Comparison of ENCODE assay signal across 9 cellular contexts in the genomic region with DNA sequence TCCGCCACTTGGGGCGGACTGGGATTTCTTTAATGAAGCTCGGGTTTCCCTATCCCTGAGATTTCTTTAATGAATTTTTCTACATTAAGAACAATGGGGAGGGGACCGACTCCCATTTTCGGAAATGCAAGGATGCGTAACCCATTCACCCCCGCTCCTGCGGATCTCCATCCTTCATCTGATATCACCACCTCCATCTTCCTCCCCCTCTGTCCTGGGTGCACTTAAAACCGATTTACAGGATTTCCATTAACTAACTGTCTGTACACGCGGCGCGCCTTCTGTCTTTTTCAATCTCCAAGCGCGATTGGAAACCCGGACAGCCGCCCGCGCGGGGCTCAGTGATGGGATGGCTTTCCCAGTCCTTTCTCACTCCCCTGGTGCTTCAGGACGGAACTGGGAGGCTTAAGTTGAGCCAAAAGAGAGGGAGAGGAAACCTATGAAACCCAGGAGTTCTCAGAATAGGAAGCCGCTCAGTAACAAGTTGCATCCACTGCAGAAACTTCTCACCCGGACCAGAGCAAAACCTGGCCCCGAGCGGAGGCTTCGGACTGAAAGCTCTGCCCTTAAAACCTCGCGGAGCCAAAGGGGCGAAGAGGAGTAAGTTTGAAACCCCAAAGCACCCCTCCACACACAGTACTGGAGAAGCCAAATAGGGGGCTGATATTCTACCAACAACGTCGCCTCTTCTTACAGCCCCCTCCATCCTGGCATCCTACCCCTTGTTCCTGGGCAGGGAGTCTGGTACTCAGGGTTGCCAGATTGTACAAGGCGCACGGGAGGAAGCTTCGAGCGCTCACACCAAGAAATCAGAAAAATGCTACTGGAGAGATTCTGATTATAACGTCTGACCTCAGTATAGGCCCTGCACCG. TPM values are rescaled to one million over a fixed set of nuclear protein-coding genes. Genes with fewer than 3 reads are reported as not detected.
DNase-seq lines count a peak whose midpoint lies in the region; ATAC-seq and TF ChIP-seq lines count a peak whose summit lies in the region.
"Had no signal": no experiment of that assay in that cellular context is flagged by ENCODE, and none has a peak within 500 bp of the region (broad histone marks: within the 10 kb centered on the region; RNA-seq: fewer than 3 reads in every experiment).

No MANE protein-coding gene starts in this region.

- no peak overlapping the region for H2AFZ ChIP-seq in MM.1S (ENCODE audit: low read length)

- H3K4me1 ChIP-seq in thyroid gland (peaks cover 28 to 53% of the 10 kb centered on the region in 2 donors), MM.1S (ENCODE audit: low read length) (peaks cover 4% of the 10 kb centered on the region; the same call in 1 of the 2 replicates)

- H3K27ac ChIP-seq in thyroid gland: peak overlapping the region in 2 of 3 donors; percentile 34 to 60
- H3K27ac ChIP-seq in MM.1S (ENCODE audit: low read length): no peak overlapping the region
- H3K27ac ChIP-seq: KMS-11 had no signal

- TF ChIP-seq POLR2A in thyroid gland (IDR thresholded peaks at IDR 0.05): no peak

- WGBS in thyroid gland, 2 donors: 6 to 10% methylated on average over 37 of the region's 37 CpGs

- H3K4me3 Mint-ChIP-seq in activated CD8-positive, alpha-beta T cell treated with anti-CD3 and anti-CD28 coated beads, Interleukin-2, amount 10 ng/mL, durations not matched to agents 7 days and 5 days: peak overlapping the region; percentile 20
- no peak overlapping the region for H3K4me3 Mint-ChIP-seq in activated CD8-positive, alpha-beta T cell treated with anti-CD3 and anti-CD28 coated beads for 36 hours
- H3K4me3 Mint-ChIP-seq in brain: peak overlapping the region; percentile 82 to 91 (median 87)

- H3K27me3 ChIP-seq in kidney epithelial cell (ENCODE audit: control insufficient read depth, insufficient read depth, low read length): peaks cover 16% of the 10 kb centered on the region
- H3K27me3 ChIP-seq in thyroid gland: no peaks in the 10 kb centered on the region
- peaks cover 29% of the 10 kb centered on the region for H3K27me3 ChIP-seq in MM.1S (replicated peaks; ENCODE audit: insufficient read depth, low read length)

- no peak overlapping the region for H3K4me2 ChIP-seq in MM.1S (ENCODE audit: low read depth, low read length)

- H3K36me3 ChIP-seq in kidney epithelial cell (ENCODE audit: control insufficient read depth, insufficient read depth, low read length) (no peaks in the 10 kb centered on the region), thyroid gland (no peaks in the 10 kb centered on the region), MM.1S (replicated peaks; ENCODE audit: insufficient read depth, low read length) (no peaks in the 10 kb centered on the region)

- POLR2A ChIA-PET in activated CD8-positive, alpha-beta T cell treated with anti-CD3 and anti-CD28 coated beads, Interleukin-2, amount 10 ng/mL, durations not matched to agents 7 days and 5 days (lab: Charles Lee): interaction anchor here (1.6 kb wide), 1 partner anchor 37 kb away, joined by 7 read pairs; the partner anchor contains the start of gene COX7A2
- POLR2A ChIA-PET in activated CD8-positive, alpha-beta T cell treated with anti-CD3 and anti-CD28 coated beads for 36 hours (lab: Charles Lee): interaction anchor here (1.3 kb wide), 1 partner anchor 11 kb away, joined by 4 read pairs; no protein-coding TSS in a partner anchor

- peaks cover 53% of the 10 kb centered on the region for H3K4me1 Mint-ChIP-seq in activated CD8-positive, alpha-beta T cell treated with anti-CD3 and anti-CD28 coated beads, Interleukin-2, amount 10 ng/mL, durations not matched to agents 7 days and 5 days (ENCODE audit: low read depth)
- peaks cover 51% of the 10 kb centered on the region for H3K4me1 Mint-ChIP-seq in activated CD8-positive, alpha-beta T cell treated with anti-CD3 and anti-CD28 coated beads for 36 hours (ENCODE audit: low read depth)
- peaks cover 76% of the 10 kb centered on the region for H3K4me1 Mint-ChIP-seq in brain

- no peak overlapping the region for H3K27ac Mint-ChIP-seq in activated CD8-positive, alpha-beta T cell treated with anti-CD3 and anti-CD28 coated beads, Interleukin-2, amount 10 ng/mL, durations not matched to agents 7 days and 5 days
- H3K27ac Mint-ChIP-seq in activated CD8-positive, alpha-beta T cell treated with anti-CD3 and anti-CD28 coated beads for 36 hours: no peak overlapping the region
- peak overlapping the region in 2 of 5 experiments; percentile 4 to 84 for H3K27ac Mint-ChIP-seq in brain

- peak overlapping the region; percentile 65 for H3K4me3 ChIP-seq in kidney epithelial cell (ENCODE audit: low read depth, low read length)
- H3K4me3 ChIP-seq in thyroid gland (replicated peaks in 1 of 3): peak overlapping the region in 1 of 3 donors; percentile 41
- no peak overlapping the region for H3K4me3 ChIP-seq in MM.1S (ENCODE audit: low read length)

- H3K27me3 Mint-ChIP-seq in activated CD8-positive, alpha-beta T cell treated with anti-CD3 and anti-CD28 coated beads, Interleukin-2, amount 10 ng/mL, durations not matched to agents 7 days and 5 days (ENCODE audit: low read depth): peaks cover 78% of the 10 kb centered on the region
- peaks cover 83% of the 10 kb centered on the region for H3K27me3 Mint-ChIP-seq in activated CD8-positive, alpha-beta T cell treated with anti-CD3 and anti-CD28 coated beads for 36 hours
- H3K27me3 Mint-ChIP-seq in brain: peaks cover 86% of the 10 kb centered on the region

- no peaks in the 10 kb centered on the region for H3K9me3 Mint-ChIP-seq in activated CD8-positive, alpha-beta T cell treated with anti-CD3 and anti-CD28 coated beads, Interleukin-2, amount 10 ng/mL, durations not matched to agents 7 days and 5 days (ENCODE audit: insufficient read depth)
- H3K9me3 Mint-ChIP-seq in activated CD8-positive, alpha-beta T cell treated with anti-CD3 and anti-CD28 coated beads for 36 hours: no peaks in the 10 kb centered on the region
- H3K9me3 Mint-ChIP-seq in brain: no peaks in the 10 kb centered on the region

- no peak for DNase-seq in activated CD8-positive, alpha-beta T cell treated with anti-CD3 and anti-CD28 coated beads, Interleukin-2, amount 10 ng/mL, durations not matched to agents 7 days and 5 days
- DNase-seq in activated CD8-positive, alpha-beta T cell treated with anti-CD3 and anti-CD28 coated beads for 36 hours: no peak
- DNase-seq in kidney epithelial cell (ENCODE audit: low read depth): no peak
- peak in 1 of 2 donors; percentile 5 for DNase-seq in thyroid gland
- DNase-seq in dedifferentiated amniotic fluid mesenchymal stem cell (ENCODE audit: extremely low spot score): no peak
- DNase-seq in head of caudate nucleus: no peak
- no peak for DNase-seq in MM.1S

- H3K79me2 ChIP-seq in MM.1S (ENCODE audit: low read length): no peaks in the 10 kb centered on the region

- no peaks in the 10 kb centered on the region for H3K9me2 ChIP-seq in MM.1S (replicated peaks; ENCODE audit: insufficient read depth, low read length)

- H3F3A ChIP-seq in MM.1S (ENCODE audit: insufficient read depth, low read length): no peaks in the 10 kb centered on the region

- no peak overlapping the region for H3K9ac ChIP-seq in MM.1S (ENCODE audit: low read length)
- H3K9ac ChIP-seq: KMS-11 had no signal

- H4K20me1 ChIP-seq in MM.1S (ENCODE audit: insufficient read depth, low read length): no peaks in the 10 kb centered on the region

- intact Hi-C loops in activated CD8-positive, alpha-beta T cell treated with anti-CD3 and anti-CD28 coated beads for 36 hours (cut with micrococcal nuclease): loop anchor here (5.0 to 10.0 kb wide), 4 partner anchors 122 to 1349 kb away; no protein-coding TSS in a partner anchor
- intact Hi-C loops in thyroid gland (cut with DNase I): loop anchor here (5.0 kb wide), 2 partner anchors 454 to 1114 kb away; no protein-coding TSS in a partner anchor
- intact Hi-C loops in head of caudate nucleus (cut with DNase I): loop anchor here (5.0 kb wide), 2 partner anchors 1114 to 1469 kb away; no protein-coding TSS in a partner anchor

- no peaks in the 10 kb centered on the region for H3K36me3 Mint-ChIP-seq in activated CD8-positive, alpha-beta T cell treated with anti-CD3 and anti-CD28 coated beads, Interleukin-2, amount 10 ng/mL, durations not matched to agents 7 days and 5 days (ENCODE audit: low read depth)
- no peaks in the 10 kb centered on the region for H3K36me3 Mint-ChIP-seq in activated CD8-positive, alpha-beta T cell treated with anti-CD3 and anti-CD28 coated beads for 36 hours (ENCODE audit: low read depth)
- no peaks in the 10 kb centered on the region for H3K36me3 Mint-ChIP-seq in brain

- CTCF ChIA-PET in activated CD8-positive, alpha-beta T cell treated with anti-CD3 and anti-CD28 coated beads, Interleukin-2, amount 10 ng/mL, durations not matched to agents 7 days and 5 days (lab: Charles Lee): interaction anchor here (1.0 to 7.3 kb wide), 4 partner anchors 10 to 1468 kb away, joined by 3 to 75 read pairs (median 4); no protein-coding TSS in a partner anchor
- CTCF ChIA-PET in activated CD8-positive, alpha-beta T cell treated with anti-CD3 and anti-CD28 coated beads for 36 hours (lab: Charles Lee): interaction anchor here (0.8 to 5.9 kb wide), 7 partner anchors 9 to 1468 kb away, joined by 3 to 40 read pairs (median 5); no protein-coding TSS in a partner anchor

- ATAC-seq in activated CD8-positive, alpha-beta T cell treated with anti-CD3 and anti-CD28 coated beads, Interleukin-2, amount 10 ng/mL, durations not matched to agents 7 days and 5 days: no peak
- ATAC-seq in activated CD8-positive, alpha-beta T cell treated with anti-CD3 and anti-CD28 coated beads for 36 hours: no peak

- no peak for TF ChIP-seq CTCF in activated CD8-positive, alpha-beta T cell treated with anti-CD3 and anti-CD28 coated beads for 36 hours (IDR thresholded peaks at IDR 0.05)
- TF ChIP-seq CTCF in brain (conservative IDR thresholded peaks at IDR 0.05): peak in 1 of 2 experiments; percentile 12
- TF ChIP-seq CTCF in kidney epithelial cell (IDR thresholded peaks at IDR 0.05; ENCODE audit: insufficient read depth, low read length, poor library complexity, severe bottlenecking): no peak
- TF ChIP-seq CTCF in thyroid gland (IDR thresholded peaks at IDR 0.05): no peak
- no peak for TF ChIP-seq CTCF in MM.1S (IDR thresholded peaks at IDR 0.05; ENCODE audit: low read length)

- H3K9me3 ChIP-seq in thyroid gland (no peaks in the 10 kb centered on the region), MM.1S (replicated peaks; ENCODE audit: insufficient read depth, low read length) (no peaks in the 10 kb centered on the region)

RNA-seq across cellular contexts. Expression of gene COL12A1, which starts 0.7 kb away (rescaled TPM):
- total RNA-seq in activated CD8-positive, alpha-beta T cell treated with anti-CD3 and anti-CD28 coated beads, Interleukin-2, amount 10 ng/mL, durations not matched to agents 7 days and 5 days: under 1 TPM in 1 of 2 experiments, not detected in 1; 0.05 TPM
- under 1 TPM in 1 of 2 experiments, not detected in 1; 0.09 TPM for total RNA-seq in activated CD8-positive, alpha-beta T cell treated with anti-CD3 and anti-CD28 coated beads for 36 hours
- polyA plus RNA-seq in brain (ENCODE audit: insufficient read depth, low read depth, low replicate concordance): 0.63 TPM
- total RNA-seq in kidney epithelial cell (19.2 and 24.3 TPM in 2 replicates), thyroid gland (10 to 100 TPM; 17.2 to 52.9 (median 27.0) TPM)

RNA-seq across cellular contexts. Expression of gene COX7A2, which starts 37.0 kb away (rescaled TPM):
- total RNA-seq in activated CD8-positive, alpha-beta T cell treated with anti-CD3 and anti-CD28 coated beads, Interleukin-2, amount 10 ng/mL, durations not matched to agents 7 days and 5 days: 100 to 1,000 TPM; 430 to 441 TPM
- total RNA-seq in activated CD8-positive, alpha-beta T cell treated with anti-CD3 and anti-CD28 coated beads for 36 hours: 100 to 1,000 TPM; 481 to 485 TPM
- 701 TPM for polyA plus RNA-seq in brain (ENCODE audit: insufficient read depth, low read depth, low replicate concordance)
- 171 and 181 TPM in 2 replicates for total RNA-seq in kidney epithelial cell
- total RNA-seq in thyroid gland: 100 to 1,000 TPM; 136 to 578 (median 341) TPM

Comparison
In these comparisons a context has a peak if more than half of its experiments do, and no peak if none do; other contexts are left out.
1. RNA of gene COL12A1, which starts 0.7 kb away (total RNA-seq): 17.2 to 52.9 TPM in thyroid gland and 19.2 to 24.3 TPM in kidney epithelial cell; 0.09 TPM in activated CD8-positive, alpha-beta T cell treated with anti-CD3 and anti-CD28 coated beads for 36 hours and 0.05 TPM in activated CD8-positive, alpha-beta T cell treated with anti-CD3 and anti-CD28 coated beads, Interleukin-2, amount 10 ng/mL, durations not matched to agents 7 days and 5 days; every median in the first group is over 10 times any median in the second.